ENCODE assay signal across 8 cellular contexts in the genomic region with DNA sequence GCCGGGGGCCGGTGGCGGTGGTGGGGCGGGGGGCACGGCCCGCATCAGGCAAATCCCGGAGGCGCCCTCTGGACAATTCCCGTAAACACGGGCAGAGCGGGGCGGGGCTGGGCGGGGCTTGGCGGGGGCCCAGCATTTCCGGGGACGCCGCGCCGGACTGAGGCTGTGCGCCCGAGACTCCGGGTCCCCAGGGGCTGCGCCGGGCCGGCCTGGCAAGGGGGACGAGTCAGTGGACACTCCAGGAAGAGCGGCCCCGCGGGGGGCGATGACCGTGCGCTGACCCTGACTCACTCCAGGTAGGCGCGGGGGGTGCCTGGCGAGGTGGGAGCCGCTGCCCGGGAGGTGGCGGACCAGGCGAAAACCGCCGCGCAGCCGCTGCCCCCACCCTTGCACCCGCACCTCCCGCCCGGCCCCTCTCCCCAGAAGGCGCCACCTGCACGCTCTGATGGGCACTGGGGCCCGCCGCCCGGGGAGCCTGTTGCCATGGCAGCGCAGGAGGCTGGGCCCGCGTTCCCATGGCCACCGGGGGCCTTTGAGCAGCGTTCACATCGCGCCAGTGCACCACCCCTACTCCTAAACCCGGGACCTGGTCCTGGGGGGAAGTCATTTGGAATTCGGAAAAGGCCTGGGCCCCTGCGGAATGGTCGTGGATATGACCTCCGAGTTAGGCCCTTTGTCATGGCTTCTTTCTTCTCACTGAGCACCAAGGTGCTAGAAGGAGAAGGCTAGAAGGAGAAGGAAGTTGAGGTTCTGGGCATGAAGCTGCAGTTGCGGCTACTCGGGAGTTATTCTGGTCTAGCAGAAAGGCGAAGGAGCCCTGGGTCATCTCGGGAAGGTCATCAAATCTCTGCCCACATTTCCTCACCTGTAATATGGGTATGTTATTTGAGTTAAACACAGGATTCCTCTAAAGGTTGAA. TPM values are rescaled to one million over a fixed set of nuclear protein-coding genes. Genes with fewer than 3 reads are reported as not detected.
DNase-seq lines count a peak whose midpoint lies in the region; ATAC-seq and TF ChIP-seq lines count a peak whose summit lies in the region.

No MANE protein-coding gene starts in this region.

- H3K27ac ChIP-seq in HUES6 (ENCODE audit: low read depth, low read length) (no peak overlapping the region), RWPE1 (peak overlapping the region; percentile 98), aorta (ENCODE audit: low read depth in 1 of 2, low read length in 2 of 2) (peak overlapping the region in 1 of 2 donors; percentile 75)

- no peaks in the 10 kb centered on the region for H3K36me3 ChIP-seq in HUES6 (ENCODE audit: control insufficient read depth, insufficient read depth, low read length)
- H3K36me3 ChIP-seq in aorta (ENCODE audit: control insufficient read depth in 1 of 2, insufficient read depth in 2 of 2, low read length in 1 of 2), result no peaks in the 10 kb centered on the region

- H3K9ac ChIP-seq in HUES6 (ENCODE audit: low read length), result peak overlapping the region; percentile 31

- H3K9me3 ChIP-seq in HUES6 (ENCODE audit: control insufficient read depth, insufficient read depth, low read depth, low read length) (no peaks in the 10 kb centered on the region), aorta (ENCODE audit: control insufficient read depth, low read length) (no peaks in the 10 kb centered on the region)

- WGBS in aorta, 2 donors, result 7 to 8% methylated on average over 55 to 67 of the region's 67 CpGs

- intact Hi-C loops in aorta (cut with DNase I), result no loop called here

- ATAC-seq in GM21381 (IDR thresholded peaks at IDR 0.05; ENCODE audit: unreplicated experiment), result peak; percentile 71
- ATAC-seq in aorta (ENCODE audit: low FRiP score), result peak; percentile 91

- peaks cover 7% of the 10 kb centered on the region; the same call in 1 of the 2 replicates for H3K4me1 ChIP-seq in HUES6 (ENCODE audit: control insufficient read depth, insufficient read depth, low read length)
- H3K4me1 ChIP-seq in aorta (ENCODE audit: control insufficient read depth in 1 of 2, insufficient read depth in 2 of 2, low read length in 2 of 2), result no peaks in the 10 kb centered on the region

- H3K27me3 ChIP-seq in HUES6 (ENCODE audit: control insufficient read depth, insufficient read depth, low read length) (no peaks in the 10 kb centered on the region), aorta (ENCODE audit: control insufficient read depth in 1 of 2, insufficient read depth in 2 of 2, low read length in 1 of 2) (no peaks in the 10 kb centered on the region)

- CTCF ChIA-PET in RWPE1 (lab: Yijun Ruan, JAX), result no interaction called here

- POLR2A ChIA-PET in RWPE1 (lab: Yijun Ruan, JAX; ENCODE audit: low non-redundant PET), result interaction anchor here (1.3 to 1.5 kb wide), 2 partner anchors 16 to 23 kb away, joined by 3 to 6 read pairs; partner anchors contain the start of gene SEMA4B

- no peak for TF ChIP-seq CTCF in RWPE1 (conservative IDR thresholded peaks at IDR 0.05; ENCODE audit: low read depth)

- H3K4me3 ChIP-seq in HUES6 (ENCODE audit: low read depth, low read length), result peak overlapping the region; percentile 77
- H3K4me3 ChIP-seq in aorta (ENCODE audit: low read length in 2 of 2), result peak overlapping the region; percentile 64 to 74

- peak; percentile 28 for DNase-seq in DMS153 treated with DMSO at 0.1 percent for 48 hours (lab: John Stamatoyannopoulos, UW; ENCODE audit: unreplicated experiment)
- peak; percentile 78 for DNase-seq in RWPE1 (ENCODE audit: low spot score)
- DNase-seq in activated gamma-delta T cell treated with anti-CD3 and anti-CD28 coated beads, Interleukin-2, amount 50 U/mL, for 16 hours (ENCODE audit: low read depth), result peak; percentile 20
- peak; percentile 82 for DNase-seq in glomerular visceral epithelial cell (ENCODE audit: extremely low spot score)
- peak in 55 of 56 donors; percentile 21 to 89 (median 65) for DNase-seq in nucleus accumbens (lab: John Stamatoyannopoulos, UW)
- peak; percentile 72 to 90 for DNase-seq in aorta

RNA-seq across cellular contexts. Expression of gene SEMA4B, which starts 16.1 kb away (rescaled TPM):
- total RNA-seq in aorta, result 10 to 100 TPM; 19.5 to 30.4 TPM
- polyA plus RNA-seq in aorta, result 10 to 100 TPM in 1 of 2 donors, 1 to 10 TPM in 1; 9.7 to 10.8 TPM

RNA-seq across cellular contexts. Expression of gene CIB1, which starts 48.7 kb away (rescaled TPM):
- total RNA-seq in aorta, result 10 to 100 TPM; 35.5 to 54.7 TPM
- 100 to 1,000 TPM in 1 of 2 donors, 10 to 100 TPM in 1; 94.2 to 128 TPM for polyA plus RNA-seq in aorta

RNA-seq across cellular contexts. Expression of gene GDPGP1, which starts 49.0 kb away (rescaled TPM):
- 1 to 10 TPM; 3.3 to 7.1 TPM for total RNA-seq in aorta
- polyA plus RNA-seq in aorta, result 1 to 10 TPM; 1.3 to 2.1 TPM

Comparison
In these comparisons a context has a peak if more than half of its experiments do, and no peak if none do; other contexts are left out.
1. DNase-seq: peak in every context shown above with its lines; median percentile 82 in glomerular visceral epithelial cell; 81 in aorta; 78 in RWPE1; 65 in nucleus accumbens; 28 in DMS153 treated with DMSO at 0.1 percent for 48 hours; 20 in activated gamma-delta T cell treated with anti-CD3 and anti-CD28 coated beads, Interleukin-2, amount 50 U/mL, for 16 hours.